ENCODE assay signal across 10 cellular contexts in genomic region chr7:128940494-128941322, GRCh38. TPM values are rescaled to one million over a fixed set of nuclear protein-coding genes. Genes with fewer than 3 reads are reported as not detected.
DNase-seq lines count a peak whose midpoint lies in the region; ATAC-seq and TF ChIP-seq lines count a peak whose summit lies in the region.
"Had no signal": no experiment of that assay in that cellular context is flagged by ENCODE, and none has a peak within 500 bp of the region (broad histone marks: within the 10 kb centered on the region; RNA-seq: fewer than 3 reads in every experiment).

No MANE protein-coding gene starts in this region.

- H3K36me3 ChIP-seq in adrenal gland (replicated peaks in 1 of 2) (no peaks in the 10 kb centered on the region), osteoblast (ENCODE audit: insufficient read depth, low read length) (no peaks in the 10 kb centered on the region)

- H3K4me3 ChIP-seq in HL-60 (replicated peaks; ENCODE audit: insufficient read depth, low read length) (peak overlapping the region; percentile 8), adrenal gland (no peak overlapping the region), osteoblast (ENCODE audit: insufficient read depth, low read length) (no peak overlapping the region)

- H3K27me3 ChIP-seq in HL-60 (ENCODE audit: insufficient read depth, poor library complexity, severe bottlenecking) (peaks cover 3% of the 10 kb centered on the region), adrenal gland (no peaks in the 10 kb centered on the region), osteoblast (ENCODE audit: insufficient read depth, low read length) (peaks cover 41% of the 10 kb centered on the region)

- H4K20me1 ChIP-seq in osteoblast (ENCODE audit: insufficient read depth, low read length): no peaks in the 10 kb centered on the region

- DNase-seq in HL-60 (ENCODE audit: low read depth in 1 of 2, low spot score in 1 of 2) (peak; percentile 73 to 93), adrenal gland (peak in 4 of 7 donors; percentile 52 to 69 (median 54)), osteoblast (ENCODE audit: insufficient read length, low spot score, missing footprints) (peak; percentile 76), NCI-H524 (lab: John Stamatoyannopoulos, UW) (no peak), HK-2 (ENCODE audit: unreplicated experiment) (no peak), NCI-H2081 (lab: John Stamatoyannopoulos, UW) (no peak)

- WGBS in adrenal gland, 4 donors: 55 to 78% (median 75%) methylated on average over 11 to 20 of the region's 20 CpGs

- ATAC-seq in GM18499 (IDR thresholded peaks at IDR 0.05; ENCODE audit: insufficient read depth, unreplicated experiment): peak; percentile 34
- ATAC-seq in GM21423 (IDR thresholded peaks at IDR 0.05; ENCODE audit: unreplicated experiment): peak; percentile 54

- TF ChIP-seq CTCF in HL-60 (IDR thresholded peaks at IDR 0.05; ENCODE audit: insufficient read depth, low read length): no peak
- no peak for TF ChIP-seq CTCF in adrenal gland (IDR thresholded peaks at IDR 0.05)
- TF ChIP-seq CTCF in osteoblast (IDR thresholded peaks at IDR 0.05; ENCODE audit: extremely low read depth, low read depth, low read length): no peak

- H3K9me3 ChIP-seq in adrenal gland (replicated peaks in 1 of 3) (no peaks in the 10 kb centered on the region), osteoblast (ENCODE audit: low read depth, low read length) (no peaks in the 10 kb centered on the region)

- intact Hi-C loops in adrenal gland (cut with DNase I): no loop called here

- H3K27ac ChIP-seq in HL-60 (replicated peaks): peak overlapping the region; percentile 86
- peak overlapping the region in 3 of 5 donors; percentile 21 to 76 (median 37) for H3K27ac ChIP-seq in adrenal gland
- H3K27ac ChIP-seq in osteoblast (ENCODE audit: low read depth, low read length): no peak overlapping the region

- no peak overlapping the region for H3K4me2 ChIP-seq in osteoblast (ENCODE audit: insufficient read depth, low read length)

- no peaks in the 10 kb centered on the region for H3K79me2 ChIP-seq in osteoblast (ENCODE audit: insufficient read depth, low read length)

- TF ChIP-seq POLR2A in adrenal gland (IDR thresholded peaks at IDR 0.05): peak in 1 of 2 donors; percentile 8

- H3K4me1 ChIP-seq in adrenal gland (replicated peaks in 1 of 2) (peaks cover 3 to 7% of the 10 kb centered on the region in 2 donors), osteoblast (ENCODE audit: insufficient read depth, low read length) (peaks cover 3% of the 10 kb centered on the region)

- no peak overlapping the region for H2AFZ ChIP-seq in osteoblast (ENCODE audit: low read length)

RNA-seq across cellular contexts. Expression of gene IRF5, which starts 3.0 kb away (rescaled TPM):
- 10 to 100 TPM in 6 of 8 donors, 1 to 10 TPM in 2; 5.0 to 25.9 (median 13.3) TPM for total RNA-seq in adrenal gland
- 10 to 100 TPM in 1 of 3 donors, 1 to 10 TPM in 2; 1.9 to 16.7 (median 8.1) TPM for polyA plus RNA-seq in adrenal gland
- total RNA-seq in osteoblast: under 0.01 TPM in 2 replicates
- total RNA-seq: RPMI7951 had no signal
- polyA plus RNA-seq: fibroblast of lung had no signal

RNA-seq across cellular contexts. Expression of gene KCP, which starts 30.2 kb away (rescaled TPM):
- total RNA-seq in adrenal gland (under 1 TPM in 6 of 8 donors, not detected in 2; 0.11 to 0.55 (median 0.35) TPM), osteoblast (0.88 and 1.1 TPM in 2 replicates)
- polyA plus RNA-seq in adrenal gland: 1 to 10 TPM in 1 of 3 donors, under 1 TPM in 1, not detected in 1; 0.37 to 8.0 TPM
- total RNA-seq: RPMI7951 had no signal

Comparison
In these comparisons a context has a peak if more than half of its experiments do, and no peak if none do; other contexts are left out.
1. DNase-seq: peak in HL-60 (2 of 2), adrenal gland (4 of 7) and osteoblast (single experiment); none in NCI-H524 (0 of 2), HK-2 (single experiment) and NCI-H2081 (0 of 2).